In the genomic region with DNA sequence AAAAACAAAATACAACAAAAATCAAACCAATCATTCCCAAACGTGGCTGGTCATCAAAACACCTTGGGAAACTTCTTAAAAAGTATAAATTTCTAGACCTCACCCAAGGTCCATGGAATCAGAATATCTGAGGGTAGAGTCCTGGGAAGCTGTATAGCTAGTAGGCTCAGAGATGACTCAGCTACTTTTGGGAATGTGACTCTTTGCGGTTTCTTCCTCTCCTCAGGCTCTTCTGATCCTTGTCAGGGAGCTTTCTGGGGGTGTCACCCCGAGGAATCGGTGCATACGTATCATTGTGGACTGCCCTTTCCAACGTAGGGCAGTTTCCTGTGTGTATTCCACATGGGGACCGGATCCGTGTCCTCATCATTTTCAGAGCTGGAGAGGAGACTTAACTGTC, we compare ENCODE assay signal across 12 cellular contexts. TPM values are rescaled to one million over a fixed set of nuclear protein-coding genes. Genes with fewer than 3 reads are reported as not detected.
DNase-seq lines count a peak whose midpoint lies in the region; ATAC-seq and TF ChIP-seq lines count a peak whose summit lies in the region.
"Had no signal": no experiment of that assay in that cellular context is flagged by ENCODE, and none has a peak within 500 bp of the region (broad histone marks: within the 10 kb centered on the region; RNA-seq: fewer than 3 reads in every experiment).

No MANE protein-coding gene starts in this region.

- DNase-seq in LHCN-M2 (ENCODE audit: low read depth): peak; percentile 89
- DNase-seq in chondrocyte (ENCODE audit: low spot score): no peak
- peak; percentile 90 for DNase-seq in myocyte (ENCODE audit: low read depth)
- no peak for DNase-seq in type B pancreatic cell (ENCODE audit: extremely low spot score, unreplicated experiment)
- no peak for DNase-seq in NCI-H774 (lab: John Stamatoyannopoulos, UW)
- DNase-seq in NCI-H1092 (lab: John Stamatoyannopoulos, UW): no peak
- DNase-seq: activated T-cell treated with anti-CD3 and anti-CD28 coated beads, Interleukin-2, amount 50 U/mL, for 4 hours; DMS153; Kasumi-1; naive thymus-derived CD4-positive, alpha-beta T cell; NCI-H2227 treated with DMSO at 0.1 percent for 48 hours had no signal

- peak overlapping the region; percentile 55 for H3K27ac Mint-ChIP-seq in chondrocyte (ENCODE audit: unreplicated experiment)
- peak overlapping the region; percentile 98 for H3K27ac Mint-ChIP-seq in type B pancreatic cell
- H3K27ac Mint-ChIP-seq: naive thymus-derived CD4-positive, alpha-beta T cell had no signal

- TF ChIP-seq CTCF in chondrocyte (IDR thresholded peaks at IDR 0.05) (no peak), type B pancreatic cell (conservative IDR thresholded peaks at IDR 0.05) (no peak)

- H3K4me3 Mint-ChIP-seq in chondrocyte (ENCODE audit: unreplicated experiment): no peak overlapping the region
- no peak overlapping the region for H3K4me3 Mint-ChIP-seq in type B pancreatic cell
- H3K4me3 Mint-ChIP-seq: activated T-cell treated with anti-CD3 and anti-CD28 coated beads, Interleukin-2, amount 50 U/mL, for 4 hours; naive thymus-derived CD4-positive, alpha-beta T cell had no signal

- no peak for ATAC-seq in HG03439 (IDR thresholded peaks at IDR 0.05; ENCODE audit: unreplicated experiment)
- ATAC-seq: activated T-cell treated with anti-CD3 and anti-CD28 coated beads, Interleukin-2, amount 50 U/mL, for 4 hours; naive thymus-derived CD4-positive, alpha-beta T cell had no signal

- H3K4me1 Mint-ChIP-seq in chondrocyte (ENCODE audit: low read depth) (peaks cover 46% of the 10 kb centered on the region), type B pancreatic cell (ENCODE audit: unreplicated experiment) (peaks cover 44% of the 10 kb centered on the region)

- H3K36me3 Mint-ChIP-seq in chondrocyte (ENCODE audit: low read depth): peaks cover 40% of the 10 kb centered on the region
- H3K36me3 Mint-ChIP-seq in type B pancreatic cell: peaks cover 27% of the 10 kb centered on the region

- H3K9me3 Mint-ChIP-seq in chondrocyte (ENCODE audit: low read depth): no peaks in the 10 kb centered on the region
- H3K9me3 Mint-ChIP-seq in type B pancreatic cell: no peaks in the 10 kb centered on the region
- H3K9me3 Mint-ChIP-seq: activated T-cell treated with anti-CD3 and anti-CD28 coated beads, Interleukin-2, amount 50 U/mL, for 4 hours; naive thymus-derived CD4-positive, alpha-beta T cell had no signal

- no peaks in the 10 kb centered on the region for H3K27me3 Mint-ChIP-seq in chondrocyte (ENCODE audit: low read depth)
- H3K27me3 Mint-ChIP-seq in type B pancreatic cell: no peaks in the 10 kb centered on the region

RNA-seq across cellular contexts. Expression of gene JDP2, which starts 14.8 kb away (rescaled TPM):
- total RNA-seq in LHCN-M2 (2014; rRNA removed) (28.5 and 31.5 TPM in 2 replicates), chondrocyte (25.9 to 78.0 TPM (median 72.2 TPM) in 3 replicates), myocyte (44.4 and 61.9 TPM in 2 replicates), type B pancreatic cell (ENCODE audit: low replicate concordance) (31.3 and 78.6 TPM in 2 replicates)
- polyA plus RNA-seq in LHCN-M2 (2012): 41.2 TPM
- 108 TPM for polyA plus RNA-seq in myocyte (2012)
- polyA plus RNA-seq: naive thymus-derived CD4-positive, alpha-beta T cell had no signal

Comparison
In these comparisons a context has a peak if more than half of its experiments do, and no peak if none do; other contexts are left out.
1. DNase-seq: peak in LHCN-M2 (single experiment) and myocyte (single experiment); none in chondrocyte (single experiment), type B pancreatic cell (single experiment), NCI-H774 (single experiment) and NCI-H1092 (single experiment).